ENCODE assay signal across 8 cellular contexts in the genomic region with DNA sequence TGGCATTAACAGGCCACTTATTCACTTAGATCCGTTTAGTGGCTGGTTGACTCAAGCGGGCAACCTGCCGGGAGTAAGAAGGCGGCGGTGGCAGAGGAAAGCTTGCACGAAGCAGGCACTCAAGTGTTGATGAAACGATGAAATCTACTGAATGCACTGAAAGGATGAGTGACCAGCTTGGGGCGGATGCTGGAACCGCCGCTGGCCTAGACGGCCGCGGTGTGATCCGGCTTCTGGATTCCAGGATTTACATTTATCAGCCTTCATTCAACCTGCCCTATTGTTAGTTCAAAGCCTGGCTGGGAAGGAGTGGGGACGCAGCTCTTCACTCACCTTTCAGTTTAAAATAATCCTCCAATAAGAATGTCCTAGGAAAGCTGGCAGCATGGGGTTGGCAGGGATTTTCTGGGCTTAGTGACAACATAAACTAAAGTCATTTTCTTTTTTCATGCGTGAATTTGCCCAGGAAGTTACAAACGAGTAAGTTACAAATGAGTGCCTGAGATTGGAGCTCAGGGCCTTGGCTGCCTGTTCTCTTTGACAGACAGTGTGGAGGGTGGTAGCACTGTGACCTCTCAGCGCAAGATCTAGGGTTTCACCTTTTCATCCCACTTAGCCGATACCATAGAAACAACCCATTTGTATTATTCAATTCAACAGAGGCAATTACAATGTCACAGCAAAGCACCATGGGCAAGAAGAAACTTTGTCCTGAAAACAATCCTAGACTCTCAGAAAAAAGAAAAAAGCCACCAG. TPM values are rescaled to one million over a fixed set of nuclear protein-coding genes. Genes with fewer than 3 reads are reported as not detected.
DNase-seq lines count a peak whose midpoint lies in the region; ATAC-seq and TF ChIP-seq lines count a peak whose summit lies in the region.

No MANE protein-coding gene starts in this region.

- no peaks in the 10 kb centered on the region for H3K9me3 ChIP-seq in testis

- no peak for TF ChIP-seq CTCF in testis (IDR thresholded peaks at IDR 0.05)
- TF ChIP-seq CTCF in RWPE1 (conservative IDR thresholded peaks at IDR 0.05; ENCODE audit: low read depth), result no peak

- H3K27ac Mint-ChIP-seq in activated naive CD8-positive, alpha-beta T cell treated with anti-CD3 and anti-CD28 coated beads, Interleukin-2, amount 50 U/mL, for 24 hours, result no peak overlapping the region
- peak overlapping the region in 1 of 6 donors; percentile 23 for H3K27ac Mint-ChIP-seq in immature natural killer cell

- no peaks in the 10 kb centered on the region for H3K36me3 ChIP-seq in testis (ENCODE audit: low read depth, missing control alignments)

- H3K4me3 ChIP-seq in testis, result peak overlapping the region; percentile 61 to 69

- ATAC-seq in activated naive CD8-positive, alpha-beta T cell treated with anti-CD3 and anti-CD28 coated beads, Interleukin-2, amount 50 U/mL, for 24 hours, result no peak
- ATAC-seq in GM19351 (IDR thresholded peaks at IDR 0.05; ENCODE audit: unreplicated experiment), result no peak
- ATAC-seq in GM18498 (IDR thresholded peaks at IDR 0.05; ENCODE audit: unreplicated experiment), result no peak

- DNase-seq in COR-L47 (lab: John Stamatoyannopoulos, UW) (peak; percentile 71), NCI-H1105 treated with DMSO at 0.1 percent for 48 hours (lab: John Stamatoyannopoulos, UW) (peak; percentile 85), immature natural killer cell (no peak), testis (peak; percentile 21), RWPE1 (ENCODE audit: low spot score) (no peak)
- DNase-seq in activated naive CD8-positive, alpha-beta T cell treated with anti-CD3 and anti-CD28 coated beads, Interleukin-2, amount 50 U/mL, for 24 hours, result peak; percentile 10

- peaks cover 20% of the 10 kb centered on the region for H3K4me1 Mint-ChIP-seq in activated naive CD8-positive, alpha-beta T cell treated with anti-CD3 and anti-CD28 coated beads, Interleukin-2, amount 50 U/mL, for 24 hours
- peaks cover 18 to 28% of the 10 kb centered on the region in 2 donors for H3K4me1 Mint-ChIP-seq in immature natural killer cell

- H3K27me3 ChIP-seq in testis, result no peaks in the 10 kb centered on the region

- H3K27ac ChIP-seq in testis (no peak overlapping the region), RWPE1 (no peak overlapping the region)

- POLR2A ChIA-PET in RWPE1 (lab: Yijun Ruan, JAX; ENCODE audit: low non-redundant PET), result interaction anchor here (0.7 kb wide), 1 partner anchor 1024 kb away, joined by 3 read pairs; no protein-coding TSS in a partner anchor

- no peaks in the 10 kb centered on the region for H3K4me1 ChIP-seq in testis

- H3K36me3 Mint-ChIP-seq in activated naive CD8-positive, alpha-beta T cell treated with anti-CD3 and anti-CD28 coated beads, Interleukin-2, amount 50 U/mL, for 24 hours (ENCODE audit: low read depth), result no peaks in the 10 kb centered on the region
- no peaks in the 10 kb centered on the region for H3K36me3 Mint-ChIP-seq in immature natural killer cell

- H3K4me3 Mint-ChIP-seq in activated naive CD8-positive, alpha-beta T cell treated with anti-CD3 and anti-CD28 coated beads, Interleukin-2, amount 50 U/mL, for 24 hours, result peak overlapping the region; percentile 36
- H3K4me3 Mint-ChIP-seq in immature natural killer cell, result peak overlapping the region; percentile 53 to 90 (median 85)

- 35 to 36% methylated on average over 19 of the region's 19 CpGs for WGBS in testis, 2 donors

- no peaks in the 10 kb centered on the region for H3K9me3 Mint-ChIP-seq in activated naive CD8-positive, alpha-beta T cell treated with anti-CD3 and anti-CD28 coated beads, Interleukin-2, amount 50 U/mL, for 24 hours
- no peaks in the 10 kb centered on the region for H3K9me3 Mint-ChIP-seq in immature natural killer cell

- H3K27me3 Mint-ChIP-seq in activated naive CD8-positive, alpha-beta T cell treated with anti-CD3 and anti-CD28 coated beads, Interleukin-2, amount 50 U/mL, for 24 hours, result peaks cover 43% of the 10 kb centered on the region
- H3K27me3 Mint-ChIP-seq in immature natural killer cell (ENCODE audit: low read depth in 3 of 3), result peaks cover 11 to 42% (median 19%) of the 10 kb centered on the region in 3 donors

- CTCF ChIA-PET in RWPE1 (lab: Yijun Ruan, JAX), result interaction anchor here (0.6 kb wide), 2 partner anchors 60 to 915 kb away, joined by 3 to 4 read pairs; partner anchors contain the start of gene C3orf33

- no peak for TF ChIP-seq POLR2A in testis (IDR thresholded peaks at IDR 0.05)

- intact Hi-C loops in testis (cut with DNase I; ENCODE audit: low total_unique reads), result no loop called here

RNA-seq across cellular contexts. Expression of gene PLCH1, which starts 1.1 kb away (rescaled TPM):
- polyA plus RNA-seq in immature natural killer cell, result under 1 TPM in 1 of 3 donors, not detected in 2; 0.11 TPM
- total RNA-seq in testis, result 10 to 100 TPM; 23.2 to 29.3 TPM
- 32.1 TPM for polyA plus RNA-seq in testis (ENCODE audit: insufficient read depth, low read depth, low replicate concordance)

Comparison
In these comparisons a context has a peak if more than half of its experiments do, and no peak if none do; other contexts are left out.
1. DNase-seq: peak in COR-L47 (single experiment), NCI-H1105 treated with DMSO at 0.1 percent for 48 hours (single experiment), activated naive CD8-positive, alpha-beta T cell treated with anti-CD3 and anti-CD28 coated beads, Interleukin-2, amount 50 U/mL, for 24 hours (single experiment) and testis (single experiment); none in immature natural killer cell (0 of 3) and RWPE1 (single experiment).
2. RNA of gene PLCH1, which starts 1.1 kb away (polyA plus RNA-seq): 32.1 TPM in testis (single experiment); 0.11 TPM in immature natural killer cell; every median in the first group is over 10 times any median in the second.